ENCODE assay signal across 21 cellular contexts in the genomic region with DNA sequence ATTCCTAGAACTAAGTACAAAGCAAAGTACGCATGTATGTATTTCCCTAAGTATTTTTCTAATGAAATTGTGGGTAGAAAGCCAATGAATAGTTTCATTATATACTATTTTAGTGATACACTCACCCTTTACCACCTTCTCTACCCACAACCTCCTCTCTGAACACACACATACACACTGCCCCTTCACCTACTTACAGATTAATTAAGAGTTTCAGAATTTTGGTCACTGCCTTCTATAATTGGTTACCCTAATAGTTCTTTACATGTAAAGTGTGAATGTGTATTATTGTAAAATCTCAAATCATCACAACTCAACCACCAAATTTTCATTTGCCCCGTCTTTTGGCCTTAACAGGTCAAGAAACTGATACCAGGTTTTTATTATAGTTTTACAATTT. TPM values are rescaled to one million over a fixed set of nuclear protein-coding genes. Genes with fewer than 3 reads are reported as not detected.
DNase-seq lines count a peak whose midpoint lies in the region; ATAC-seq, FAIRE-seq and TF ChIP-seq lines count a peak whose summit lies in the region.
"Had no signal": no experiment of that assay in that cellular context is flagged by ENCODE, and none has a peak within 500 bp of the region (broad histone marks: within the 10 kb centered on the region; RNA-seq: fewer than 3 reads in every experiment).

No MANE protein-coding gene starts in this region.

- H3K27ac ChIP-seq in astrocyte (ENCODE audit: low read depth, low read length): no peak overlapping the region
- peak overlapping the region; percentile 18 for H3K27ac ChIP-seq in psoas muscle
- H3K27ac ChIP-seq: C4-2B had no signal

- WGBS in psoas muscle, 3 donors: 71 to 82% (median 80%) methylated on average over 2 of the region's 2 CpGs

- peaks cover 92% of the 10 kb centered on the region for H3K79me2 ChIP-seq in astrocyte (ENCODE audit: insufficient read depth, low read length)

- intact Hi-C loops in psoas muscle (cut with DNase I): loop anchor here in 1 of 2 donors (10.0 kb wide), 1 partner anchor 531 kb away; no protein-coding TSS in a partner anchor

- FAIRE-seq in astrocyte (lab: Jason Lieb, UNC): no peak
- FAIRE-seq: GM19239, HTR-8/SVneo, K562 had no signal

- peaks cover 11% of the 10 kb centered on the region for H3K4me1 ChIP-seq in astrocyte (ENCODE audit: insufficient read depth, low read length)
- H3K4me1 ChIP-seq in psoas muscle: peaks cover 46% of the 10 kb centered on the region
- H3K4me1 ChIP-seq: Caco-2 had no signal

- no peak for DNase-seq in astrocyte (ENCODE audit: low read depth)
- no peak for DNase-seq in psoas muscle
- no peak for DNase-seq in NCI-H510A treated with DMSO at 0.1 percent for 48 hours (lab: John Stamatoyannopoulos, UW)
- no peak for DNase-seq in stimulated activated CD4-positive, alpha-beta T cell treated with anti-CD3 and anti-CD28 coated beads, Interleukin-4, amount 100 ng/mL, for 1 hour
- DNase-seq: ACHN; AML-193; Caco-2; CD4-positive, alpha-beta T cell; DMS79 treated with DMSO at 0.1 percent for 48 hours; GF-D8; GOT3; H7; HFFc6; IMR-90 had no signal

- H2AFZ ChIP-seq in astrocyte (ENCODE audit: low read depth, low read length): no peak overlapping the region

- H3K4me3 Mint-ChIP-seq in astrocyte (ENCODE audit: unreplicated experiment): no peak overlapping the region
- peak overlapping the region in 3 of 5 experiments; percentile 36 to 95 (median 94) for H3K4me3 Mint-ChIP-seq in brain
- H3K4me3 Mint-ChIP-seq: CD4-positive, alpha-beta T cell; HFFc6 had no signal

- H3K4me1 Mint-ChIP-seq in astrocyte (ENCODE audit: low read depth, unreplicated experiment) (peaks cover 35% of the 10 kb centered on the region), brain (peaks cover 86% of the 10 kb centered on the region)

- peaks cover 47% of the 10 kb centered on the region for H4K20me1 ChIP-seq in astrocyte (ENCODE audit: insufficient read depth, low read length)

- H3K27ac Mint-ChIP-seq in astrocyte (ENCODE audit: unreplicated experiment): peak overlapping the region; percentile 30
- H3K27ac Mint-ChIP-seq in brain: peak overlapping the region in 2 of 5 experiments; percentile 75 to 90
- H3K27ac Mint-ChIP-seq: CD4-positive, alpha-beta T cell; HFFc6 had no signal

- H3K36me3 Mint-ChIP-seq in astrocyte (ENCODE audit: low read depth, unreplicated experiment): peaks cover under 1% of the 10 kb centered on the region
- H3K36me3 Mint-ChIP-seq in brain: peaks cover 53% of the 10 kb centered on the region

- H3K36me3 ChIP-seq in astrocyte (ENCODE audit: insufficient read depth, low read length) (peaks cover 29% of the 10 kb centered on the region), psoas muscle (ENCODE audit: insufficient read depth in 1 of 2, low read depth in 1 of 2) (peaks cover 8 to 60% of the 10 kb centered on the region in 2 donors)

- no peaks in the 10 kb centered on the region for H3K9me3 Mint-ChIP-seq in astrocyte (ENCODE audit: unreplicated experiment)
- H3K9me3 Mint-ChIP-seq in brain: no peaks in the 10 kb centered on the region
- H3K9me3 Mint-ChIP-seq: CD4-positive, alpha-beta T cell; HFFc6 had no signal

- no peak for TF ChIP-seq CTCF in astrocyte (IDR thresholded peaks at IDR 0.05; ENCODE audit: insufficient read depth, low read depth, low read length)
- TF ChIP-seq CTCF in brain (conservative IDR thresholded peaks at IDR 0.05): no peak
- TF ChIP-seq CTCF in psoas muscle (IDR thresholded peaks at IDR 0.05): no peak

- H3K27me3 Mint-ChIP-seq in astrocyte (ENCODE audit: low read depth, unreplicated experiment) (no peaks in the 10 kb centered on the region), brain (peaks cover 4% of the 10 kb centered on the region)

- H3K9me3 ChIP-seq in astrocyte (ENCODE audit: insufficient read depth, low read depth, low read length) (no peaks in the 10 kb centered on the region), psoas muscle (no peaks in the 10 kb centered on the region)
- H3K9me3 ChIP-seq: Caco-2 had no signal

- H3K4me3 ChIP-seq in astrocyte (ENCODE audit: insufficient read depth, low read depth, low read length): no peak overlapping the region
- H3K4me3 ChIP-seq in psoas muscle: peak overlapping the region; percentile 90
- H3K4me3 ChIP-seq: K562 had no signal

- H3K27me3 ChIP-seq in astrocyte (ENCODE audit: insufficient read depth, low read length) (no peaks in the 10 kb centered on the region), psoas muscle (ENCODE audit: insufficient read depth in 3 of 3, low read length in 2 of 3) (no peaks in the 10 kb centered on the region)

- no peak overlapping the region for H3K4me2 ChIP-seq in astrocyte (ENCODE audit: low read length)

- H3K9ac ChIP-seq in astrocyte (ENCODE audit: low read length): no peak overlapping the region

- ATAC-seq in psoas muscle (no peak), GM21381 (IDR thresholded peaks at IDR 0.05; ENCODE audit: unreplicated experiment) (no peak)
- ATAC-seq: HCT116, K562 had no signal

RNA-seq across cellular contexts. Expression of gene PFN2, which starts 7.2 kb away (rescaled TPM):
- 172 and 179 TPM in 2 replicates for total RNA-seq in astrocyte
- 317 TPM for polyA plus RNA-seq in brain (ENCODE audit: insufficient read depth, low read depth, low replicate concordance)
- 100 to 1,000 TPM; 234 to 363 (median 325) TPM for total RNA-seq in psoas muscle
- 100 to 1,000 TPM; 167 to 346 (median 237) TPM for polyA plus RNA-seq in psoas muscle
